Comparison of ENCODE assay signal across 1 cellular context in genomic region chrX:71103110-71103983, GRCh38.
A peak's percentile ranks its signal among the peaks of the same experiment; 100 is the strongest.
TF ChIP-seq lines count a peak whose summit lies in the region.

No MANE protein-coding gene starts in this region.

TF ChIP-seq in GM12878, 131 proteins besides CTCF, POLR2A, EP300 and RAD21 (continued from another document):
- TF ChIP-seq CHD4 (IDR thresholded peaks at IDR 0.05): no peak
- no peak for TF ChIP-seq WRNIP1 (IDR thresholded peaks at IDR 0.05; ENCODE audit: borderline replicate concordance, low read depth, low read length)
- no peak for TF ChIP-seq KDM1A (IDR thresholded peaks at IDR 0.05; ENCODE audit: borderline replicate concordance)
- TF ChIP-seq HDGF (IDR thresholded peaks at IDR 0.05): 0 out of 2 replicates have a peak, but pooled peaks have one; percentile 23
- TF ChIP-seq RELA (IDR thresholded peaks at IDR 0.05; ENCODE audit: borderline replicate concordance, partially characterized antibody): no peak
- no peak for TF ChIP-seq CBX3 (IDR thresholded peaks at IDR 0.05; ENCODE audit: borderline replicate concordance, low read depth)
- no peak for TF ChIP-seq SIX5 (IDR thresholded peaks at IDR 0.05; ENCODE audit: low read depth, low read length, severe bottlenecking)
- TF ChIP-seq PML (IDR thresholded peaks at IDR 0.05; ENCODE audit: low read length): no peak
- TF ChIP-seq RBBP5 (conservative IDR thresholded peaks at IDR 0.05): no peak
- no peak for TF ChIP-seq ASH2L (IDR thresholded peaks at IDR 0.05; ENCODE audit: borderline replicate concordance, low read depth)
- TF ChIP-seq SUZ12 (IDR thresholded peaks at IDR 0.05; ENCODE audit: unreplicated experiment): no peak
- peak; percentile 62 for TF ChIP-seq ATF7 (IDR thresholded peaks at IDR 0.05; ENCODE audit: low read depth)
- 0 out of 2 replicates have a peak, but pooled peaks have one; percentile 63 for TF ChIP-seq NBN (IDR thresholded peaks at IDR 0.05)
- no peak for TF ChIP-seq RAD51 (IDR thresholded peaks at IDR 0.05)
- no peak for TF ChIP-seq NR2C2 (IDR thresholded peaks at IDR 0.05; ENCODE audit: borderline replicate concordance, control insufficient read depth, insufficient read length, low read depth)
- TF ChIP-seq, protein P1, sequence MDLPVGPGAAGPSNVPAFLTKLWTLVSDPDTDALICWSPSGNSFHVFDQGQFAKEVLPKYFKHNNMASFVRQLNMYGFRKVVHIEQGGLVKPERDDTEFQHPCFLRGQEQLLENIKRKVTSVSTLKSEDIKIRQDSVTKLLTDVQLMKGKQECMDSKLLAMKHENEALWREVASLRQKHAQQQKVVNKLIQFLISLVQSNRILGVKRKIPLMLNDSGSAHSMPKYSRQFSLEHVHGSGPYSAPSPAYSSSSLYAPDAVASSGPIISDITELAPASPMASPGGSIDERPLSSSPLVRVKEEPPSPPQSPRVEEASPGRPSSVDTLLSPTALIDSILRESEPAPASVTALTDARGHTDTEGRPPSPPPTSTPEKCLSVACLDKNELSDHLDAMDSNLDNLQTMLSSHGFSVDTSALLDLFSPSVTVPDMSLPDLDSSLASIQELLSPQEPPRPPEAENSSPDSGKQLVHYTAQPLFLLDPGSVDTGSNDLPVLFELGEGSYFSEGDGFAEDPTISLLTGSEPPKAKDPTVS (IDR thresholded peaks at IDR 0.05; ENCODE audit: low read depth, low read length): no peak
- TF ChIP-seq FOS (IDR thresholded peaks at IDR 0.05; ENCODE audit: borderline replicate concordance, extremely low read depth, insufficient read length): no peak
- TF ChIP-seq SPI1 (IDR thresholded peaks at IDR 0.05; ENCODE audit: borderline replicate concordance, insufficient read depth, low read depth, low read length): no peak
- TF ChIP-seq IRF4 (IDR thresholded peaks at IDR 0.05; ENCODE audit: low read depth, low read length): no peak
- no peak for TF ChIP-seq RFX5 (IDR thresholded peaks at IDR 0.05; ENCODE audit: low read depth, low read length)
- no peak for TF ChIP-seq MAX (IDR thresholded peaks at IDR 0.05; ENCODE audit: low read depth, low read length)
- TF ChIP-seq ZNF207 (IDR thresholded peaks at IDR 0.05; ENCODE audit: borderline replicate concordance): no peak
- peak; percentile 89 for TF ChIP-seq CHD2 (IDR thresholded peaks at IDR 0.05; ENCODE audit: borderline replicate concordance, low read depth, low read length)
- TF ChIP-seq, protein P2, sequence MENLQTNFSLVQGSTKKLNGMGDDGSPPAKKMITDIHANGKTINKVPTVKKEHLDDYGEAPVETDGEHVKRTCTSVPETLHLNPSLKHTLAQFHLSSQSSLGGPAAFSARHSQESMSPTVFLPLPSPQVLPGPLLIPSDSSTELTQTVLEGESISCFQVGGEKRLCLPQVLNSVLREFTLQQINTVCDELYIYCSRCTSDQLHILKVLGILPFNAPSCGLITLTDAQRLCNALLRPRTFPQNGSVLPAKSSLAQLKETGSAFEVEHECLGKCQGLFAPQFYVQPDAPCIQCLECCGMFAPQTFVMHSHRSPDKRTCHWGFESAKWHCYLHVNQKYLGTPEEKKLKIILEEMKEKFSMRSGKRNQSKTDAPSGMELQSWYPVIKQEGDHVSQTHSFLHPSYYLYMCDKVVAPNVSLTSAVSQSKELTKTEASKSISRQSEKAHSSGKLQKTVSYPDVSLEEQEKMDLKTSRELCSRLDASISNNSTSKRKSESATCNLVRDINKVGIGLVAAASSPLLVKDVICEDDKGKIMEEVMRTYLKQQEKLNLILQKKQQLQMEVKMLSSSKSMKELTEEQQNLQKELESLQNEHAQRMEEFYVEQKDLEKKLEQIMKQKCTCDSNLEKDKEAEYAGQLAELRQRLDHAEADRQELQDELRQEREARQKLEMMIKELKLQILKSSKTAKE (IDR thresholded peaks at IDR 0.05; ENCODE audit: low read depth, poor library complexity, severe bottlenecking): no peak
- TF ChIP-seq, protein P3, sequence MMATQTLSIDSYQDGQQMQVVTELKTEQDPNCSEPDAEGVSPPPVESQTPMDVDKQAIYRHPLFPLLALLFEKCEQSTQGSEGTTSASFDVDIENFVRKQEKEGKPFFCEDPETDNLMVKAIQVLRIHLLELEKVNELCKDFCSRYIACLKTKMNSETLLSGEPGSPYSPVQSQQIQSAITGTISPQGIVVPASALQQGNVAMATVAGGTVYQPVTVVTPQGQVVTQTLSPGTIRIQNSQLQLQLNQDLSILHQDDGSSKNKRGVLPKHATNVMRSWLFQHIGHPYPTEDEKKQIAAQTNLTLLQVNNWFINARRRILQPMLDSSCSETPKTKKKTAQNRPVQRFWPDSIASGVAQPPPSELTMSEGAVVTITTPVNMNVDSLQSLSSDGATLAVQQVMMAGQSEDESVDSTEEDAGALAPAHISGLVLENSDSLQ (IDR thresholded peaks at IDR 0.05): no peak
- peak; percentile 69 for TF ChIP-seq MEF2B (IDR thresholded peaks at IDR 0.05; ENCODE audit: partially characterized antibody, poor library complexity, severe bottlenecking)
- no peak for TF ChIP-seq SRF (IDR thresholded peaks at IDR 0.05; ENCODE audit: low read depth in 2 of 2, low read length in 2 of 2)
- no peak; the same call in 1 of the 2 replicates for TF ChIP-seq EED (IDR thresholded peaks at IDR 0.05; ENCODE audit: low read depth)
- TF ChIP-seq ZNF24 (IDR thresholded peaks at IDR 0.05): no peak
- TF ChIP-seq IKZF2 (IDR thresholded peaks at IDR 0.05): peak; percentile 49 to 70; a peak in 3 of 4 replicates
- TF ChIP-seq POLR2AphosphoS2 (IDR thresholded peaks at IDR 0.05; ENCODE audit: low read depth, low read length): no peak
- no peak for TF ChIP-seq JUNB (IDR thresholded peaks at IDR 0.05)
- TF ChIP-seq SMAD1 (IDR thresholded peaks at IDR 0.05; ENCODE audit: low read depth, partially characterized antibody): no peak
- TF ChIP-seq MYB (IDR thresholded peaks at IDR 0.05; ENCODE audit: borderline replicate concordance, low read depth, low read length): no peak
- TF ChIP-seq MXI1 (IDR thresholded peaks at IDR 0.05; ENCODE audit: low read depth, low read length): no peak
- 0 out of 2 replicates have a peak, but pooled peaks have one; percentile 11 for TF ChIP-seq YY1 (IDR thresholded peaks at IDR 0.05; ENCODE audit: low read depth, low read length)
- no peak for TF ChIP-seq SREBF2 (IDR thresholded peaks at IDR 0.05; ENCODE audit: low read length)
- 0 out of 2 replicates have a peak, but pooled peaks have one; percentile 34 for TF ChIP-seq TBL1XR1 (IDR thresholded peaks at IDR 0.05; ENCODE audit: low read depth, low read length)
TF ChIP-seq in GM12878: peak in this region for 19.
